In genomic region chr1:17200756-17201155, GRCh38 we compare ENCODE assay signal across 1 cellular context.
TF ChIP-seq lines count a peak whose summit lies in the region.

No MANE protein-coding gene starts in this region.

TF ChIP-seq in WTC11, 78 proteins besides CTCF, POLR2A, EP300 and RAD21 (continued from another document):
- TF ChIP-seq ZSCAN18 (CRISPR knock-in tag; IDR thresholded peaks at IDR 0.05) (no peak), NFYB (CRISPR knock-in tag; conservative IDR thresholded peaks at IDR 0.05; ENCODE audit: low read depth) (no peak), RELA (CRISPR knock-in tag; IDR thresholded peaks at IDR 0.05; ENCODE audit: borderline replicate concordance) (no peak), ELF4 (CRISPR knock-in tag; IDR thresholded peaks at IDR 0.05; ENCODE audit: low read depth) (no peak), ZNF396 (CRISPR knock-in tag; IDR thresholded peaks at IDR 0.05; ENCODE audit: borderline replicate concordance) (no peak), STAT6 (CRISPR knock-in tag; conservative IDR thresholded peaks at IDR 0.05; ENCODE audit: low read depth) (no peak), IRF1 (CRISPR knock-in tag; IDR thresholded peaks at IDR 0.05) (no peak), TEAD1 (CRISPR knock-in tag; IDR thresholded peaks at IDR 0.05) (no peak), ZNF263 (CRISPR knock-in tag; IDR thresholded peaks at IDR 0.05; ENCODE audit: low read depth) (no peak), SMAD4 (CRISPR knock-in tag; IDR thresholded peaks at IDR 0.05) (no peak), AR (CRISPR knock-in tag; IDR thresholded peaks at IDR 0.05) (no peak)
- TF ChIP-seq, protein P1, sequence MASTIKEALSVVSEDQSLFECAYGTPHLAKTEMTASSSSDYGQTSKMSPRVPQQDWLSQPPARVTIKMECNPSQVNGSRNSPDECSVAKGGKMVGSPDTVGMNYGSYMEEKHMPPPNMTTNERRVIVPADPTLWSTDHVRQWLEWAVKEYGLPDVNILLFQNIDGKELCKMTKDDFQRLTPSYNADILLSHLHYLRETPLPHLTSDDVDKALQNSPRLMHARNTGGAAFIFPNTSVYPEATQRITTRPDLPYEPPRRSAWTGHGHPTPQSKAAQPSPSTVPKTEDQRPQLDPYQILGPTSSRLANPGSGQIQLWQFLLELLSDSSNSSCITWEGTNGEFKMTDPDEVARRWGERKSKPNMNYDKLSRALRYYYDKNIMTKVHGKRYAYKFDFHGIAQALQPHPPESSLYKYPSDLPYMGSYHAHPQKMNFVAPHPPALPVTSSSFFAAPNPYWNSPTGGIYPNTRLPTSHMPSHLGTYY (CRISPR knock-in tag; IDR thresholded peaks at IDR 0.05) = no peak
